30 cellular contexts compared by ENCODE assay signal in genomic region chr12:71353607-71354006, GRCh38.
"Had no signal": no experiment of that assay in that cellular context is flagged by ENCODE, and none has a peak within 500 bp of the region (broad histone marks: within the 10 kb centered on the region; RNA-seq: fewer than 3 reads in every experiment).

No MANE protein-coding gene starts in this region.

- DNase-seq: naive thymus-derived CD8-positive, alpha-beta T cell; nephron progenitor cell; occipital lobe; ovary; posterior cingulate gyrus; psoas muscle; right cardiac atrium; right lobe of liver; sigmoid colon; small intestine; stimulated activated CD4-positive, alpha-beta T cell treated with anti-CD3 and anti-CD28 coated beads, Interleukin-15, amount 100 ng/mL, for 24 hours; stimulated activated CD4-positive, alpha-beta T cell treated with anti-CD3 and anti-CD28 coated beads, Interleukin-2, amount 100 ng/mL, for 24 hours; stimulated activated CD4-positive, alpha-beta T cell treated with anti-CD3 and anti-CD28 coated beads, Interleukin-2, amount 100 ng/mL, for 48 hours; stimulated activated CD4-positive, alpha-beta T cell treated with anti-CD3 and anti-CD28 coated beads, Interleukin-4, amount 100 ng/mL, for 24 hours; stimulated activated naive B cell treated with anti-CD40 and anti-IgM and Interleukin-4, amounts not matched to agents 10 μg/mL and 1 μg/mL and 100 μg/mL, for 72 hours; stimulated activated naive CD4-positive, alpha-beta T cell treated with Interleukin-2 at 50 U/mL for 16 hours; stomach; thyroid gland; trophoblast cell; upper lobe of left lung had no signal

- H3K9me3 Mint-ChIP-seq: stimulated activated naive CD8-positive, alpha-beta T cell treated with anti-CD3 and anti-CD28 coated beads, Interleukin-15, Interleukin-2, amounts not matched to agents 100 ng/mL and 50 ng/mL, for 24 hours had no signal

- H3K4me1 Mint-ChIP-seq: naive thymus-derived CD8-positive, alpha-beta T cell; stimulated activated effector memory CD8-positive, alpha-beta T cell treated with anti-CD3 and anti-CD28 coated beads, Interleukin-12 subunit alpha, Interleukin-12 subunit beta, amount 100 ng/mL, for 72 hours had no signal

- H3K27ac Mint-ChIP-seq: naive thymus-derived CD8-positive, alpha-beta T cell; natural killer cell treated with Interleukin-12 subunit alpha and Interleukin-12 subunit beta and Interleukin-15 and Interleukin-18, amount 100 ng/mL, for 72 hours; nephron progenitor cell; progenitor cell of endocrine pancreas; stimulated activated effector memory CD8-positive, alpha-beta T cell treated with anti-CD3 and anti-CD28 coated beads, Interleukin-12 subunit alpha, Interleukin-12 subunit beta, amount 100 ng/mL, for 72 hours; stimulated activated naive B cell treated with anti-CD40 and anti-IgM and Interleukin-4, amounts not matched to agents 10 μg/mL and 1 μg/mL and 100 μg/mL, for 72 hours; stimulated activated naive CD8-positive, alpha-beta T cell treated with anti-CD3 and anti-CD28 coated beads, Interleukin-15, Interleukin-2, amounts not matched to agents 100 ng/mL and 50 ng/mL, for 24 hours had no signal

- H3K27me3 Mint-ChIP-seq: natural killer cell treated with Interleukin-12 subunit alpha and Interleukin-12 subunit beta and Interleukin-15 and Interleukin-18, amount 100 ng/mL, for 72 hours; progenitor cell of endocrine pancreas; stimulated activated naive B cell treated with anti-CD40 and anti-IgM and Interleukin-4, amounts not matched to agents 10 μg/mL and 1 μg/mL and 100 μg/mL, for 72 hours had no signal

- H3K9ac ChIP-seq: parathyroid adenoma had no signal

- H3K9me3 ChIP-seq: neutrophil, ovary, psoas muscle, right lobe of liver, sigmoid colon, thoracic aorta, thyroid gland, upper lobe of left lung, vagina had no signal

- H3K36me3 Mint-ChIP-seq: naive thymus-derived CD8-positive, alpha-beta T cell; natural killer cell treated with Interleukin-12 subunit alpha and Interleukin-12 subunit beta and Interleukin-15 and Interleukin-18, amount 100 ng/mL, for 72 hours; stimulated activated effector memory CD8-positive, alpha-beta T cell treated with anti-CD3 and anti-CD28 coated beads, Interleukin-12 subunit alpha, Interleukin-12 subunit beta, amount 100 ng/mL, for 72 hours; stimulated activated naive B cell treated with anti-CD40 and anti-IgM and Interleukin-4, amounts not matched to agents 10 μg/mL and 1 μg/mL and 100 μg/mL, for 72 hours had no signal

- H3K4me1 ChIP-seq: parathyroid adenoma, psoas muscle, right lobe of liver, sigmoid colon, stomach, thyroid gland, tibial nerve, upper lobe of left lung, vagina had no signal

- H3K4me3 Mint-ChIP-seq: naive thymus-derived CD8-positive, alpha-beta T cell; natural killer cell treated with Interleukin-12 subunit alpha and Interleukin-12 subunit beta and Interleukin-15 and Interleukin-18, amount 100 ng/mL, for 72 hours; nephron progenitor cell; neural crest cell; stimulated activated effector memory CD8-positive, alpha-beta T cell treated with anti-CD3 and anti-CD28 coated beads, Interleukin-12 subunit alpha, Interleukin-12 subunit beta, amount 100 ng/mL, for 72 hours; stimulated activated naive B cell treated with anti-CD40 and anti-IgM and Interleukin-4, amounts not matched to agents 10 μg/mL and 1 μg/mL and 100 μg/mL, for 72 hours; stimulated activated naive CD8-positive, alpha-beta T cell treated with anti-CD3 and anti-CD28 coated beads, Interleukin-15, Interleukin-2, amounts not matched to agents 100 ng/mL and 50 ng/mL, for 24 hours had no signal

- H3K36me3 ChIP-seq: neutrophil, ovary, right lobe of liver, sigmoid colon, stomach, thoracic aorta, thyroid gland, tibial nerve, upper lobe of left lung, vagina had no signal

- H3K4me3 ChIP-seq: ovary, psoas muscle, right lobe of liver, sigmoid colon, stomach, thoracic aorta, thyroid gland, tibial nerve, upper lobe of left lung, vagina had no signal

- H2AFZ ChIP-seq: parathyroid adenoma had no signal

- H3K27ac ChIP-seq: neutrophil, ovary, parathyroid adenoma, psoas muscle, right lobe of liver, sigmoid colon, stomach, thoracic aorta, thyroid gland, tibial nerve, upper lobe of left lung, vagina had no signal

- H3K27me3 ChIP-seq: neutrophil, ovary, right lobe of liver, sigmoid colon, stomach, thyroid gland, tibial nerve, upper lobe of left lung, vagina had no signal

- H3K79me2 ChIP-seq: parathyroid adenoma had no signal
